ENCODE assay signal across 9 cellular contexts in genomic region chr2:163878718-163879117, GRCh38.
DNase-seq lines count a peak whose midpoint lies in the region; ATAC-seq and TF ChIP-seq lines count a peak whose summit lies in the region.
"Had no signal": no experiment of that assay in that cellular context is flagged by ENCODE, and none has a peak within 500 bp of the region (broad histone marks: within the 10 kb centered on the region; RNA-seq: fewer than 3 reads in every experiment).

No MANE protein-coding gene starts in this region.

- H3K36me3 Mint-ChIP-seq in naive thymus-derived CD4-positive, alpha-beta T cell = no peaks in the 10 kb centered on the region

- POLR2A ChIA-PET in HEK293 (lab: Yijun Ruan, JAX) (no interaction called here), Panc1 (lab: Charles Lee) (no interaction called here)
- POLR2A ChIA-PET in naive thymus-derived CD4-positive, alpha-beta T cell (lab: Charles Lee) = no interaction called here

- TF ChIP-seq CTCF in HEK293 (tag by site-specific recombination; IDR thresholded peaks at IDR 0.05) (no peak), Panc1 (IDR thresholded peaks at IDR 0.05) (peak; percentile 75)

- H3K36me3 ChIP-seq in HEK293 (ENCODE audit: control insufficient read depth in 2 of 2, insufficient read depth in 1 of 2, low read length in 2 of 2) (no peaks in the 10 kb centered on the region), Panc1 (ENCODE audit: control insufficient read depth, insufficient read depth, low read length) (no peaks in the 10 kb centered on the region)
- H3K36me3 ChIP-seq in naive thymus-derived CD4-positive, alpha-beta T cell (ENCODE audit: control insufficient read depth in 2 of 3, insufficient read depth in 3 of 3, low read length in 3 of 3) = no peaks in the 10 kb centered on the region
- H3K36me3 ChIP-seq: upper lobe of left lung had no signal

- DNase-seq in ELR (ENCODE audit: low read depth) (peak; percentile 52), Panc1 (ENCODE audit: low read depth, low spot score) (no peak), iPS DF 19.7 (ENCODE audit: low read depth, low spot score) (peak; percentile 25), NCI-H2196 (lab: John Stamatoyannopoulos, UW; ENCODE audit: unreplicated experiment) (no peak), GDM1 (lab: John Stamatoyannopoulos, UW) (no peak)
- DNase-seq in naive thymus-derived CD4-positive, alpha-beta T cell = no peak

- no peaks in the 10 kb centered on the region; the same call in 1 of the 2 replicates for H3K9me3 ChIP-seq in HEK293 (ENCODE audit: control insufficient read depth, insufficient read depth, low read depth, low read length)
- H3K9me3 ChIP-seq in Panc1 (ENCODE audit: control insufficient read depth, insufficient read depth, low read depth, low read length) = no peaks in the 10 kb centered on the region
- no peaks in the 10 kb centered on the region for H3K9me3 ChIP-seq in naive thymus-derived CD4-positive, alpha-beta T cell (ENCODE audit: control insufficient read depth in 2 of 3, low read length in 3 of 3)
- H3K9me3 ChIP-seq: upper lobe of left lung had no signal

- CTCF ChIA-PET in HEK293 (lab: Yijun Ruan, JAX) = interaction anchor here (0.6 to 2.5 kb wide), 19 partner anchors 9 to 697 kb away, joined by 3 to 16 read pairs (median 3); no protein-coding TSS in a partner anchor
- CTCF ChIA-PET in Panc1 (lab: Charles Lee) = no interaction called here
- CTCF ChIA-PET in naive thymus-derived CD4-positive, alpha-beta T cell (lab: Charles Lee) = no interaction called here

- no peak overlapping the region for H3K4me3 Mint-ChIP-seq in naive thymus-derived CD4-positive, alpha-beta T cell

- H3K27ac ChIP-seq in HEK293 (ENCODE audit: extremely low read depth, low read depth, low read length) = no peak overlapping the region
- no peak overlapping the region for H3K27ac ChIP-seq in Panc1 (ENCODE audit: low read length)
- no peak overlapping the region for H3K27ac ChIP-seq in naive thymus-derived CD4-positive, alpha-beta T cell (ENCODE audit: low read depth, low read length)
- H3K27ac ChIP-seq: upper lobe of left lung had no signal

- no TSS peak for BruUV-seq in Panc1 (replicated peaks; lab: Mats Ljungman, UMichigan)

- no peaks in the 10 kb centered on the region for H3K4me1 Mint-ChIP-seq in naive thymus-derived CD4-positive, alpha-beta T cell

- no peak overlapping the region for H3K4me3 ChIP-seq in HEK293 (ENCODE audit: low read depth, low read length)
- H3K4me3 ChIP-seq in Panc1 (ENCODE audit: low read depth in 2 of 2, low read length in 2 of 2) = no peak overlapping the region
- H3K4me3 ChIP-seq in naive thymus-derived CD4-positive, alpha-beta T cell (ENCODE audit: low read length) = no peak overlapping the region
- H3K4me3 ChIP-seq: upper lobe of left lung had no signal

- no peak overlapping the region for H3K27ac Mint-ChIP-seq in naive thymus-derived CD4-positive, alpha-beta T cell

- ATAC-seq in Panc1 = no peak
- no peak for ATAC-seq in naive thymus-derived CD4-positive, alpha-beta T cell
- no peak for ATAC-seq in HG03175 (IDR thresholded peaks at IDR 0.05; ENCODE audit: unreplicated experiment)

- no peaks in the 10 kb centered on the region for H3K27me3 ChIP-seq in Panc1 (ENCODE audit: control insufficient read depth, insufficient read depth, low read length)
- no peaks in the 10 kb centered on the region for H3K27me3 ChIP-seq in naive thymus-derived CD4-positive, alpha-beta T cell (ENCODE audit: control insufficient read depth in 2 of 2, insufficient read depth in 2 of 2, low read length in 2 of 2)
- H3K27me3 ChIP-seq: upper lobe of left lung had no signal

- H3K4me1 ChIP-seq in HEK293 (ENCODE audit: control insufficient read depth, insufficient read depth, low read length) (no peaks in the 10 kb centered on the region), Panc1 (ENCODE audit: control insufficient read depth, insufficient read depth, low read length) (peaks cover 3% of the 10 kb centered on the region; the same call in 1 of the 2 replicates)
- H3K4me1 ChIP-seq in naive thymus-derived CD4-positive, alpha-beta T cell (ENCODE audit: control insufficient read depth in 2 of 2, insufficient read depth in 2 of 2, low read length in 2 of 2) = no peaks in the 10 kb centered on the region
- H3K4me1 ChIP-seq: upper lobe of left lung had no signal

- no peaks in the 10 kb centered on the region for H3K27me3 Mint-ChIP-seq in naive thymus-derived CD4-positive, alpha-beta T cell

- in situ Hi-C loops in Panc1 (cut with HindIII; ENCODE audit: low pct_unique_long_range_greater_than_20kb, low sequenced_read_pairs) = no loop called here

- H3K9me3 Mint-ChIP-seq in naive thymus-derived CD4-positive, alpha-beta T cell = peaks cover 0 to 17% (median 4%) of the 10 kb centered on the region in 11 donors

- intact Hi-C loops in Panc1 (cut with micrococcal nuclease; ENCODE audit: unreplicated experiment) = no loop called here
- intact Hi-C loops in naive thymus-derived CD4-positive, alpha-beta T cell (cut with micrococcal nuclease) = no loop called here

TF ChIP-seq in HEK293, 187 proteins besides CTCF, POLR2A, EP300 and RAD21:
- no peak for TF ChIP-seq KLF16 (tag by site-specific recombination; IDR thresholded peaks at IDR 0.05)
- peak; percentile 77; the same call in 1 of the 2 replicates for TF ChIP-seq ZNF2 (tag by site-specific recombination; IDR thresholded peaks at IDR 0.05)
- TF ChIP-seq ZNF654 (tag by site-specific recombination; IDR thresholded peaks at IDR 0.05; ENCODE audit: low read depth) = peak; percentile 33
- TF ChIP-seq ZNF548 (tag by site-specific recombination; IDR thresholded peaks at IDR 0.05) = no peak

Comparison
In these comparisons a context has a peak if more than half of its experiments do, and no peak if none do; other contexts are left out.
1. DNase-seq: peak in ELR (single experiment) and iPS DF 19.7 (single experiment); none in Panc1 (single experiment), naive thymus-derived CD4-positive, alpha-beta T cell (0 of 9), NCI-H2196 (single experiment) and GDM1 (single experiment).